ENCODE assay signal across 1 cellular context in the genomic region with DNA sequence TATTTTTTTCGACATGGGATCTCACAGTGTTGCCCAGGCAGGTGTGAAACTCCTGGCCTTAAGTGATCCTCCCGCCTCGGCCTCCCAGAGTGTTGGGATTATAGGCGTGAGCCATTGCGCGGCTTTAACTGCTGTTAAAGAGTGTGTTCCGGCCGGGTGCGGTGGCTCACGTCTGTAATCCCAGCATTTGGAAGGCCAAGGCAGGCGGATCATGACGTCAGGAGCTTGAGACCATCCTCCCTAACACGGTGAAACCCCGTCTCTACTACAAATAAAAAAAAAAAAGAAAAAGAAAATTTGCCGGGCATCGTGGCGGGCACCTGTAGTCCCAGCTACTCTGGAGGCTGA.
TF ChIP-seq lines count a peak whose summit lies in the region.

No MANE protein-coding gene starts in this region.

TF ChIP-seq in liver, 16 proteins besides CTCF, POLR2A, EP300 and RAD21 (continued from another document):
- TF ChIP-seq EGR1 (IDR thresholded peaks at IDR 0.05; ENCODE audit: low read depth in 2 of 2) = no peak
TF ChIP-seq in liver: peak in this region for 0.
